8 cellular contexts compared by ENCODE assay signal in the genomic region with DNA sequence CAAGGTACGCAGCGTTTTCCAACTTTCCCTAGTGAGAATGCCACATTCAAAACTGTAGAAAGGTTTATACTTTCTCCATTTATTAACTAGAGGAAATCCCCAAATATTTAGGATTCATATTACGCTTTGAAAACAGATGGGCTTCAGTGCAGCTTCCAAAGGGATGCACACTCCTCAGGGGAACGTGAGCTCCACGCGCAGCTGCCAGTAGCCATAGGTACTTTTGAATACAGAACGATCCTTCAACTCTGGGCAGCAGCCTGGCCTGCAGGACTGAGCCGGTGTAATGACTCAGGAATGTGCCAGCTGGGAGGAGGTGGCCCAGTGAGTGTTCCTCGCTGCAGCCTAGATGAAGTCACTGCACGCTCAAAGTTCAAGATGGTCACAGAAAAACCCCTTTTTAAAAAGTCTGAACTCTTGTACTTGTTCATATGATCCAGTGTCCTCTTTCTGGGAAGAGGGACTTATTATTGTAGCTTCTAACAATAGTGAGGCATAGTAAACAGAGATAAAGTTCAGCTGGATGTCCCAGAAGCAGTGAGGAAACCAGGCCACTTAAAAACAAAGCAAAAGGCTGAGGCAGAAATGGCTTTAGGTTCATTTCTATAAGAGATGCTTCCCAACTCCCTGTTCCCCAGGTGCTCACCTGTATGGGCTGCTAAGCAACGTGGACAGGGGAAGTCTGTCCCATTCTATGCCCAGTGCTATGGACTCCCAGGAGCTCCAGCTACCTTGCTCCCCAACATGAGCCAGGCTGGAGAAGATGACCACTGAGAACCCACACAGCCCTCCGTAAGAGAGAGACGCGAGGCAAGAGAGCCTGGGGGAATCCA.
A peak's percentile ranks its signal among the peaks of the same experiment; 100 is the strongest.
DNase-seq lines count a peak whose midpoint lies in the region; ATAC-seq, FAIRE-seq and TF ChIP-seq lines count a peak whose summit lies in the region.

No MANE protein-coding gene starts in this region.

- H2BK12ac ChIP-seq in H1 (ENCODE audit: low read depth, low read length) (no peak overlapping the region), mesenchymal stem cell (ENCODE audit: low read length in 2 of 2) (peak overlapping the region; percentile 17 to 93)

- H4K5ac ChIP-seq in H1 (ENCODE audit: insufficient read length, low read depth, low read length), result no peak overlapping the region

- no peak for TF ChIP-seq CTCF in H1 (IDR thresholded peaks at IDR 0.05; ENCODE audit: control extremely low read depth in 1 of 3, insufficient read depth in 1 of 3, low read depth in 1 of 3, low read length in 3 of 3)

- DNase-seq in NCI-H748 (lab: John Stamatoyannopoulos, UW; ENCODE audit: unreplicated experiment) (peak; percentile 45), NCI-H748 treated with DMSO at 0.1 percent for 48 hours (lab: John Stamatoyannopoulos, UW) (no peak), H1 (ENCODE audit: low read depth in 1 of 2, low spot score in 2 of 2) (no peak), mesenchymal stem cell (peak; percentile 96), UCSD-AML1 (lab: John Stamatoyannopoulos, UW; ENCODE audit: unreplicated experiment) (no peak), D341Med (ENCODE audit: low spot score) (no peak), NCI-H345 (lab: John Stamatoyannopoulos, UW) (no peak)

- POLR2A ChIA-PET in H1 (lab: Charles Lee; ENCODE audit: partially characterized antibody), result interaction anchor here (0.8 to 1.7 kb wide), 2 partner anchors 7 to 15 kb away, joined by 3 read pairs; no protein-coding TSS in a partner anchor

- H2BK120ac ChIP-seq in H1 (replicated peaks; ENCODE audit: low read depth, low read length) (no peak overlapping the region), mesenchymal stem cell (ENCODE audit: low read depth, low read length) (peak overlapping the region; percentile 61)

- H2AK5ac ChIP-seq in H1 (ENCODE audit: low read depth, low read length) (no peak overlapping the region), mesenchymal stem cell (ENCODE audit: low read length, severe bottlenecking) (peak overlapping the region; percentile 95)

- H2BK15ac ChIP-seq in H1 (ENCODE audit: low read length) (no peak overlapping the region), mesenchymal stem cell (ENCODE audit: low read depth, poor library complexity, severe bottlenecking) (no peak overlapping the region)

- H3K23ac ChIP-seq in H1 (ENCODE audit: insufficient read length) (no peak overlapping the region), mesenchymal stem cell (ENCODE audit: low read length in 2 of 2) (no peak overlapping the region)

- H3K23me2 ChIP-seq in H1 (ENCODE audit: low read depth, low read length), result no peaks in the 10 kb centered on the region

- TF ChIP-seq POLR2A in H1 (IDR thresholded peaks at IDR 0.05; ENCODE audit: control extremely low read depth in 1 of 2, low read depth in 2 of 2, low read length in 2 of 2), result no peak

- H3K18ac ChIP-seq in H1 (ENCODE audit: extremely low read depth, low read length) (no peak overlapping the region), mesenchymal stem cell (ENCODE audit: low read depth in 1 of 2, low read length in 2 of 2) (peak overlapping the region; percentile 18 to 56)

- H3K9ac ChIP-seq in H1 (replicated peaks in 1 of 4; ENCODE audit: extremely low read depth in 1 of 4, low read depth in 3 of 4, low read length in 3 of 4) (no peak overlapping the region), mesenchymal stem cell (ENCODE audit: low read length) (peak overlapping the region; percentile 80)

- CTCF ChIA-PET in H1 (lab: Charles Lee; ENCODE audit: partially characterized antibody), result interaction anchor here (0.6 to 4.0 kb wide), 6 partner anchors 8 to 590 kb away, joined by 3 to 26 read pairs (median 10); no protein-coding TSS in a partner anchor

- H3K79me1 ChIP-seq in H1 (ENCODE audit: low read depth, low read length) (peaks cover 2% of the 10 kb centered on the region; the same call in 1 of the 2 replicates), mesenchymal stem cell (replicated peaks; ENCODE audit: low read length, poor library complexity, severe bottlenecking) (peaks cover 20% of the 10 kb centered on the region)

- H4K91ac ChIP-seq in H1 (replicated peaks; ENCODE audit: insufficient read length, low read length), result no peak overlapping the region
- peak overlapping the region; percentile 58 for H4K91ac ChIP-seq in mesenchymal stem cell (ENCODE audit: low read length)

- H2BK5ac ChIP-seq in H1 (ENCODE audit: low read depth, low read length), result no peak overlapping the region
- peak overlapping the region; percentile 46 for H2BK5ac ChIP-seq in mesenchymal stem cell (ENCODE audit: low read depth, low read length, poor library complexity, severe bottlenecking)

- H3K4me2 ChIP-seq in H1 (ENCODE audit: insufficient read depth in 1 of 2, low read depth in 2 of 2, low read length in 2 of 2) (no peak overlapping the region), mesenchymal stem cell (ENCODE audit: low read length, poor library complexity, severe bottlenecking) (no peak overlapping the region)

- H3K4me3 ChIP-seq in H1 (ENCODE audit: extremely low read depth in 1 of 4, insufficient read depth in 2 of 4, low read depth in 3 of 4, low read length in 4 of 4) (no peak overlapping the region), mesenchymal stem cell (ENCODE audit: insufficient read depth in 1 of 2, low read depth in 1 of 2, low read length in 2 of 2) (peak overlapping the region in 1 of 2 experiments; percentile 27)

- TF ChIP-seq RAD21 in H1 (IDR thresholded peaks at IDR 0.05 in 1 of 2, conservative IDR thresholded peaks at IDR 0.05 in 1 of 2; ENCODE audit: low read depth in 2 of 2, low read length in 2 of 2), result no peak

- H3K27me3 ChIP-seq in H1 (replicated peaks in 1 of 4; ENCODE audit: control insufficient read depth in 3 of 4, extremely low read depth in 1 of 4, insufficient read depth in 3 of 4, low read length in 3 of 4) (no peaks in the 10 kb centered on the region), mesenchymal stem cell (ENCODE audit: control insufficient read depth in 1 of 2, insufficient read depth in 1 of 2, low read length in 2 of 2) (no peaks in the 10 kb centered on the region)

- no peak overlapping the region for H3K56ac ChIP-seq in H1 (replicated peaks; ENCODE audit: insufficient read length, low read depth, low read length)

- no peak for TF ChIP-seq EP300 in H1 (IDR thresholded peaks at IDR 0.05; ENCODE audit: borderline replicate concordance in 1 of 2, low read depth in 2 of 2, low read length in 2 of 2)

- H3K9me3 ChIP-seq in H1 (ENCODE audit: insufficient read depth in 2 of 2, low read depth in 1 of 2, low read length in 1 of 2), result no peaks in the 10 kb centered on the region
- no peaks in the 10 kb centered on the region for H3K9me3 ChIP-seq in mesenchymal stem cell (ENCODE audit: control insufficient read depth, low read length)

- peaks cover 0 to 5% of the 10 kb centered on the region in 2 experiments; a peak in 1 of 4 replicates for H3K79me2 ChIP-seq in H1 (ENCODE audit: control insufficient read depth in 1 of 2, insufficient read depth in 2 of 2, low read length in 2 of 2)

- H3K27ac ChIP-seq in H1 (ENCODE audit: low read depth, low read length) (no peak overlapping the region), mesenchymal stem cell (ENCODE audit: low read length, poor library complexity, severe bottlenecking) (peak overlapping the region; percentile 75)

- H3K4me1 ChIP-seq in H1 (replicated peaks in 1 of 4; ENCODE audit: control insufficient read depth in 3 of 4, insufficient read depth in 4 of 4, low read length in 3 of 4), result peaks cover 0 to 6% (median 2%) of the 10 kb centered on the region in 4 experiments; a peak in 4 of 7 replicates
- peaks cover 7% of the 10 kb centered on the region for H3K4me1 ChIP-seq in mesenchymal stem cell (ENCODE audit: control insufficient read depth, insufficient read depth, low read depth, low read length)

- H3K36me3 ChIP-seq in H1 (ENCODE audit: control insufficient read depth in 2 of 4, insufficient read depth in 4 of 4, low read length in 3 of 4), result no peaks in the 10 kb centered on the region
- H3K36me3 ChIP-seq in mesenchymal stem cell (ENCODE audit: control insufficient read depth in 1 of 2, insufficient read depth in 2 of 2, low read depth in 1 of 2, low read length in 2 of 2), result peaks cover 0 to 11% of the 10 kb centered on the region in 2 experiments

- ATAC-seq in GM21447 (IDR thresholded peaks at IDR 0.05; ENCODE audit: unreplicated experiment), result no peak

- peaks cover 0 to 2% of the 10 kb centered on the region in 2 experiments for H4K20me1 ChIP-seq in H1 (replicated peaks in 1 of 2; ENCODE audit: control insufficient read depth in 1 of 2, insufficient read depth in 2 of 2, low read length in 2 of 2)

- no peak overlapping the region; the same call in 1 of the 2 replicates for H4K8ac ChIP-seq in H1 (ENCODE audit: extremely low read depth, insufficient read depth, low read length)
- peak overlapping the region; percentile 76 for H4K8ac ChIP-seq in mesenchymal stem cell (ENCODE audit: low read length)

- H3K14ac ChIP-seq in H1 (ENCODE audit: insufficient read length) (no peak overlapping the region), mesenchymal stem cell (ENCODE audit: low read length in 2 of 2) (peak overlapping the region in 1 of 2 experiments; percentile 13)

- FAIRE-seq in H1 (lab: Jason Lieb, UNC), result no peak

- no peak overlapping the region for H3K4ac ChIP-seq in H1 (replicated peaks; ENCODE audit: insufficient read length, low read depth, low read length)
- H3K4ac ChIP-seq in mesenchymal stem cell (ENCODE audit: low read depth in 1 of 2, low read length in 2 of 2), result no peak overlapping the region

- H2AFZ ChIP-seq in H1 (ENCODE audit: low read length), result no peak overlapping the region
- H2AFZ ChIP-seq in mesenchymal stem cell (ENCODE audit: low read depth, low read length), result no peak overlapping the region

- WGBS in H1 (ENCODE audit: extremely low coverage in 1 of 2, insufficient coverage in 1 of 2, insufficient read length in 1 of 2, insufficient replicate concordance in 2 of 2, low coverage in 1 of 2, low lambda C conversion rate in 2 of 2, missing lambda C conversion rate in 1 of 2), 2 experiments, result 87% methylated on average over 14 of the region's 14 CpGs; no CpG with 5 or more reads in 1 of the 2 experiments
- 52% methylated on average over 11 of the region's 14 CpGs for WGBS in mesenchymal stem cell

- H2BK20ac ChIP-seq in H1 (ENCODE audit: low read length), result no peak overlapping the region

TF ChIP-seq in H1, 55 proteins besides CTCF, POLR2A, EP300 and RAD21:
- peak; percentile 29; the same call in 1 of the 2 replicates for TF ChIP-seq TEAD4 (IDR thresholded peaks at IDR 0.05; ENCODE audit: low read depth, low read length)
- no peak for TF ChIP-seq KDM5A (IDR thresholded peaks at IDR 0.05; ENCODE audit: low read length)
- no peak for TF ChIP-seq ASH2L (IDR thresholded peaks at IDR 0.05; ENCODE audit: low read length)

Comparison
In these comparisons a context has a peak if more than half of its experiments do, and no peak if none do; other contexts are left out.
1. DNase-seq: peak in NCI-H748 (single experiment) and mesenchymal stem cell (single experiment); none in NCI-H748 treated with DMSO at 0.1 percent for 48 hours (single experiment), H1 (0 of 2), UCSD-AML1 (single experiment), D341Med (single experiment) and NCI-H345 (single experiment).